In genomic region chr21:45981154-45981606, GRCh38 we compare ENCODE assay signal across 8 cellular contexts. TPM values are rescaled to one million over a fixed set of nuclear protein-coding genes. Genes with fewer than 3 reads are reported as not detected.
DNase-seq lines count a peak whose midpoint lies in the region; ATAC-seq, FAIRE-seq and TF ChIP-seq lines count a peak whose summit lies in the region.

No MANE protein-coding gene starts in this region.

- no peak for ATAC-seq in GM21576 (IDR thresholded peaks at IDR 0.05; ENCODE audit: unreplicated experiment)

- H3K4me3 Mint-ChIP-seq in neural crest cell: no peak overlapping the region

- peaks cover 20% of the 10 kb centered on the region for H3K4me1 Mint-ChIP-seq in neural crest cell

- H3K27ac ChIP-seq in C4-2B: peak overlapping the region; percentile 60
- peak overlapping the region; percentile 12 for H3K27ac ChIP-seq in temporal lobe (ENCODE audit: low read depth, low read length)

- H3K36me3 Mint-ChIP-seq in neural crest cell (ENCODE audit: low read depth): peaks cover 12% of the 10 kb centered on the region

- H3K27me3 Mint-ChIP-seq in neural crest cell (ENCODE audit: low read depth): peaks cover 7% of the 10 kb centered on the region

- DNase-seq in HT1080 (ENCODE audit: low read depth) (peak; percentile 86), RKO (ENCODE audit: low spot score) (peak; percentile 84), frontal cortex (ENCODE audit: low spot score in 2 of 2) (peak; percentile 72 to 85), neural crest cell (ENCODE audit: low read depth, low spot score) (peak; percentile 71)
- DNase-seq in activated naive CD4-positive, alpha-beta T cell treated with Interleukin-2 at 50 U/mL for 16 hours: peak; percentile 54

- TF ChIP-seq CTCF in C4-2B (conservative IDR thresholded peaks at IDR 0.05) (no peak), neural crest cell (conservative IDR thresholded peaks at IDR 0.05) (no peak)

- no peak overlapping the region for H3K27ac Mint-ChIP-seq in neural crest cell (ENCODE audit: unreplicated experiment)

- no peaks in the 10 kb centered on the region for H3K9me3 Mint-ChIP-seq in neural crest cell

- no peak for FAIRE-seq in frontal cortex (lab: Jason Lieb, UNC)

RNA-seq across cellular contexts. Expression of gene COL6A1, which starts 0.4 kb away (rescaled TPM):
- total RNA-seq in HT1080 (2014; rRNA removed; shearing (Covaris generic)): 85.1 and 95.1 TPM in 2 replicates
- polyA plus RNA-seq in HT1080 (2015; cell fraction: cytosol; rRNA removed): 70.2 and 70.7 TPM in 2 replicates
- 338 and 369 TPM in 2 replicates for polyA plus RNA-seq in HT1080 (2015; cell fraction: nucleus; rRNA removed)
- total RNA-seq in frontal cortex (41.6 TPM), neural crest cell (118 and 120 TPM in 2 replicates), temporal lobe (50.9 TPM)
